Comparison of ENCODE assay signal across 15 cellular contexts in genomic region chr10:96619803-96620773, GRCh38. TPM values are rescaled to one million over a fixed set of nuclear protein-coding genes. Genes with fewer than 3 reads are reported as not detected.
DNase-seq lines count a peak whose midpoint lies in the region; ATAC-seq, FAIRE-seq and TF ChIP-seq lines count a peak whose summit lies in the region.
"Had no signal": no experiment of that assay in that cellular context is flagged by ENCODE, and none has a peak within 500 bp of the region (broad histone marks: within the 10 kb centered on the region; RNA-seq: fewer than 3 reads in every experiment).

No MANE protein-coding gene starts in this region.

- H3K27me3 ChIP-seq in IMR-90 (ENCODE audit: control insufficient read depth, insufficient read depth, low read length) (peaks cover 9% of the 10 kb centered on the region), cardiac muscle cell (no peaks in the 10 kb centered on the region), small intestine (ENCODE audit: control insufficient read depth in 2 of 2, insufficient read depth in 2 of 2, low read length in 2 of 2) (no peaks in the 10 kb centered on the region)
- H3K27me3 ChIP-seq: dorsolateral prefrontal cortex, MG63, Peyer's patch had no signal

- no peak overlapping the region for H3K14ac ChIP-seq in IMR-90 (replicated peaks; ENCODE audit: low read depth, low read length)

- no peak overlapping the region for H3K4ac ChIP-seq in IMR-90 (ENCODE audit: low read depth, low read length)

- H4K91ac ChIP-seq in IMR-90 (ENCODE audit: insufficient read depth, low read depth, low read length): no peak overlapping the region

- no peak overlapping the region for H3K18ac ChIP-seq in IMR-90 (ENCODE audit: low read depth, low read length)

- H2AFZ ChIP-seq in IMR-90 (replicated peaks; ENCODE audit: low read length, poor library complexity): no peak overlapping the region

- H3K4me3 ChIP-seq in IMR-90 (ENCODE audit: insufficient read depth, low read depth, low read length): no peak overlapping the region
- H3K4me3 ChIP-seq in cardiac muscle cell: no peak overlapping the region
- H3K4me3 ChIP-seq in small intestine (ENCODE audit: low read depth in 1 of 2, low read length in 2 of 2): no peak overlapping the region
- H3K4me3 ChIP-seq: dorsolateral prefrontal cortex, MG63, Peyer's patch had no signal

- in situ Hi-C loops in IMR-90 (cut with MboI; ENCODE audit: low sequenced_read_pairs): no loop called here

- dilution Hi-C loops in IMR-90 (cut with HindIII; ENCODE audit: low sequenced_read_pairs, unreplicated experiment): no loop called here

- H3K9me1 ChIP-seq in IMR-90 (ENCODE audit: insufficient read depth, low read length): no peaks in the 10 kb centered on the region

- TF ChIP-seq POLR2A in IMR-90 (IDR thresholded peaks at IDR 0.05; ENCODE audit: low read depth, low read length): no peak

- POLR2A ChIA-PET in IMR-90 (lab: Charles Lee; ENCODE audit: unreplicated experiment): no interaction called here

- no peak overlapping the region for H4K8ac ChIP-seq in IMR-90 (ENCODE audit: low read depth in 2 of 2, low read length in 2 of 2)

- H3K36me3 ChIP-seq in IMR-90 (ENCODE audit: control insufficient read depth, insufficient read depth, low read length): no peaks in the 10 kb centered on the region
- H3K36me3 ChIP-seq in cardiac muscle cell: no peaks in the 10 kb centered on the region
- H3K36me3 ChIP-seq in small intestine (ENCODE audit: control insufficient read depth in 2 of 2, insufficient read depth in 2 of 2, low read length in 2 of 2): peaks cover 0 to 4% of the 10 kb centered on the region in 2 donors
- H3K36me3 ChIP-seq: MG63, Peyer's patch had no signal

- H2BK120ac ChIP-seq in IMR-90 (ENCODE audit: low read depth, low read length): no peak overlapping the region

- no peak overlapping the region for H3K9ac ChIP-seq in IMR-90 (ENCODE audit: low read depth, low read length)

- ATAC-seq in IMR-90 (ENCODE audit: low read depth): no peak
- no peak for ATAC-seq in GM18519 (IDR thresholded peaks at IDR 0.05; ENCODE audit: low FRiP score, unreplicated experiment)
- ATAC-seq: stimulated activated naive CD8-positive, alpha-beta T cell treated with anti-CD3 and anti-CD28 coated beads, Interleukin-15, Interleukin-2, amounts not matched to agents 100 U/mL and 50 U/mL, for 24 hours had no signal

- no peak overlapping the region for H3K23ac ChIP-seq in IMR-90 (ENCODE audit: low read depth, low read length)

- H4K20me1 ChIP-seq in IMR-90 (ENCODE audit: insufficient read depth, low read length): no peaks in the 10 kb centered on the region

- peak; percentile 6 for DNase-seq in IMR-90
- DNase-seq in OCI-M1 (lab: John Stamatoyannopoulos, UW): peak; percentile 69
- peak; percentile 50 to 66 for DNase-seq in cardiac muscle cell (ENCODE audit: low read depth in 1 of 2, low spot score in 1 of 2)
- peak; percentile 44 for DNase-seq in small intestine
- no peak for DNase-seq in COLO829 (ENCODE audit: low spot score)
- no peak for DNase-seq in Kasumi-1 (lab: John Stamatoyannopoulos, UW)
- DNase-seq: activated CD4-positive, alpha-beta T cell treated with anti-CD3 and anti-CD28 coated beads, Interleukin-2, amount 10 ng/mL, durations not matched to agents 7 days and 5 days; amygdala; dorsolateral prefrontal cortex; foreskin melanocyte; MG63; NCI-H446 treated with DMSO at 0.1 percent for 48 hours; Peyer's patch; stimulated activated naive CD8-positive, alpha-beta T cell treated with anti-CD3 and anti-CD28 coated beads, Interleukin-15, Interleukin-2, amounts not matched to agents 100 U/mL and 50 U/mL, for 24 hours had no signal

- BruUV-seq in IMR-90 (replicated peaks; lab: Mats Ljungman, UMichigan): no TSS peak

- intact Hi-C loops in IMR-90 (cut with micrococcal nuclease): no loop called here

- no peaks in the 10 kb centered on the region for H3K4me1 ChIP-seq in IMR-90 (ENCODE audit: control insufficient read depth, insufficient read depth, low read length)
- peaks cover 37% of the 10 kb centered on the region for H3K4me1 ChIP-seq in cardiac muscle cell (ENCODE audit: low read depth)
- peaks cover 0 to 5% of the 10 kb centered on the region in 2 donors for H3K4me1 ChIP-seq in small intestine (ENCODE audit: control insufficient read depth in 2 of 2, insufficient read depth in 1 of 2, low read depth in 1 of 2, low read length in 1 of 2)

- no peak for FAIRE-seq in small intestine (lab: Jason Lieb, UNC)

- CTCF ChIA-PET in IMR-90 (lab: Yijun Ruan, JAX): no interaction called here

- no peak overlapping the region for H2BK15ac ChIP-seq in IMR-90 (ENCODE audit: low read depth, low read length)

- H2AK5ac ChIP-seq in IMR-90 (ENCODE audit: low read depth, low read length): no peak overlapping the region

- H3K9me3 ChIP-seq in IMR-90 (ENCODE audit: control insufficient read depth, insufficient read depth, low read length) (no peaks in the 10 kb centered on the region), cardiac muscle cell (ENCODE audit: low read depth) (no peaks in the 10 kb centered on the region), small intestine (ENCODE audit: control insufficient read depth, low read depth) (no peaks in the 10 kb centered on the region)
- H3K9me3 ChIP-seq: MG63, Peyer's patch had no signal

- no peaks in the 10 kb centered on the region for H3K79me1 ChIP-seq in IMR-90 (ENCODE audit: low read depth in 1 of 2, low read length in 2 of 2)

- no peak overlapping the region for H3K56ac ChIP-seq in IMR-90 (ENCODE audit: extremely low read depth, insufficient read depth, low read length)

- no peak overlapping the region for H4K5ac ChIP-seq in IMR-90 (ENCODE audit: low read depth, low read length)

- no peak overlapping the region for H2BK5ac ChIP-seq in IMR-90 (ENCODE audit: low read depth, low read length, poor library complexity, severe bottlenecking)

- TF ChIP-seq CTCF in IMR-90 (conservative IDR thresholded peaks at IDR 0.05; ENCODE audit: low read depth, low read length) (no peak), cardiac muscle cell (IDR thresholded peaks at IDR 0.05; ENCODE audit: low read depth, low read length) (no peak)

- H2AK9ac ChIP-seq in IMR-90 (replicated peaks; ENCODE audit: low read depth, low read length, poor library complexity): peak overlapping the region; percentile 48

- H3K27ac ChIP-seq in IMR-90 (ENCODE audit: insufficient read depth, low read length) (no peak overlapping the region), cardiac muscle cell (peak overlapping the region; percentile 79), small intestine (ENCODE audit: low read depth in 1 of 2, low read length in 1 of 2) (peak overlapping the region in 1 of 2 donors; percentile 11)
- H3K27ac ChIP-seq: dorsolateral prefrontal cortex had no signal

- H2BK20ac ChIP-seq in IMR-90 (ENCODE audit: low read depth, low read length): no peak overlapping the region

- 84% methylated on average over 6 of the region's 16 CpGs; no CpG with 5 or more reads in 1 of the 2 experiments for WGBS in IMR-90 (ENCODE audit: extremely low coverage in 2 of 2, insufficient read length in 1 of 2), 2 experiments
- 26 to 62% (median 45%) methylated on average over 16 of the region's 16 CpGs for WGBS in small intestine, 3 donors

- no peak overlapping the region for H3K4me2 ChIP-seq in IMR-90 (ENCODE audit: low read depth, low read length)

- no peak for TF ChIP-seq RAD21 in IMR-90 (IDR thresholded peaks at IDR 0.05; ENCODE audit: low read length)

TF ChIP-seq in IMR-90, 13 proteins besides CTCF, POLR2A, EP300 and RAD21:
- TF ChIP-seq MAZ (IDR thresholded peaks at IDR 0.05; ENCODE audit: borderline replicate concordance, low read depth, low read length): no peak
- no peak for TF ChIP-seq RCOR1 (IDR thresholded peaks at IDR 0.05; ENCODE audit: insufficient replicate concordance, low read length)
- TF ChIP-seq ELK1 (IDR thresholded peaks at IDR 0.05; ENCODE audit: borderline replicate concordance, low read depth, low read length): no peak
- no peak for TF ChIP-seq MAFK (IDR thresholded peaks at IDR 0.05; ENCODE audit: low read depth, low read length)
- TF ChIP-seq MXI1 (IDR thresholded peaks at IDR 0.05; ENCODE audit: borderline replicate concordance, low read depth, low read length): no peak

RNA-seq across cellular contexts. Expression of gene TM9SF3, which starts 33.3 kb away (rescaled TPM):
- 61.8 and 190 TPM in 2 replicates for total RNA-seq in IMR-90 (2012; rRNA removed)
- 20.3 and 33.7 TPM in 2 replicates for polyA plus RNA-seq in IMR-90 (2012; rRNA removed)
- polyA plus RNA-seq in IMR-90 (2012; cell fraction: cytosol; rRNA removed): 8.5 and 11.4 TPM in 2 replicates
- polyA plus RNA-seq in IMR-90 (2012; cell fraction: nucleus; rRNA removed; ENCODE audit: low replicate concordance): 5.0 and 28.0 TPM in 2 replicates
- 39.2 and 47.4 TPM in 2 replicates for total RNA-seq in cardiac muscle cell
- 62.8 and 73.9 TPM in 2 replicates for polyA plus RNA-seq in cardiac muscle cell
- 10 to 100 TPM; 30.3 to 91.1 (median 34.0) TPM for polyA plus RNA-seq in small intestine

Comparison
In these comparisons a context has a peak if more than half of its experiments do, and no peak if none do; other contexts are left out.
1. DNase-seq: peak in IMR-90 (single experiment), OCI-M1 (single experiment), cardiac muscle cell (2 of 2) and small intestine (single experiment); none in COLO829 (single experiment) and Kasumi-1 (0 of 2).